In the genomic region with DNA sequence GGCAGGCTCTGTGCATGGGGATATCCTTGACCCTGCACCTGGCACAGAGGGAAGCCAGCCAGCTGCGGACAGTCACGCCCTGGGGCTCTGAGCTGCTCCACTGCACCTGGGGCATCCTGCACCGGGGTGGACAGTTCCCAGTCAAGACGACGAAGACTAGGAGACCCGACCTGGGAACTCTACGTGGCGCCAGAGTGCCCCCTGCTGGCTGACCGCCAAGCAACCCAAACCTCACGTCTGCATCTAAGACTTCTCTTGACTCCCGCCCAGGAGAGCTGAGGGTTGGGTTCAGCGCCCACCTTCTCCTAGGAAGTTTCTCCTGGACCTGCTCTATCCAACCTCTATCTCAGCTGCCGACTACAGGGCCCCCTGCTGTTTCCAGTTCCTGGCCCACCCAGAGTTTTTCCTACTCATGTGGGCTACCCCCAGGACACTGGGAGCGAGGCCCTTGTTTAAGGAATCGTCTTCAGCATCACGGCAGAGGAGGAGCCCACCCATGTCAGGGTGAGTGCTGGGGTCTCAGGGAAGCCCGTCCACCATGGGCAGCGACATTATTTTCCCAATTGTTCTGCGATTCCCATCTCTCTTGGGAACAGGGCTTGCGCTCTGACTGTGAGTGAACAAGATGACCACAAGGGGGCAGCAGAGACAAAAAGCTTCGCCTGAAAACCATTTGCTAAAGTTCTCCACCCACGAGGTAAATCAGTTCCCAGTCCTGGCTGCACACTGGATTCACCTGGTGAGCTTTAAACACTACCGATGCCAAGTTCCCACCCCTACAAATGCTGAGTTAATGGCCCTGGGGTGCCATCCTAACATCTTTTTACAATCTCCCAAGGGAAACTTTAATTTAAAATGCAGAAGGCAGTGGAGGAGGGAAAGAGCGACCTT, we compare ENCODE assay signal across 7 cellular contexts. TPM values are rescaled to one million over a fixed set of nuclear protein-coding genes. Genes with fewer than 3 reads are reported as not detected.
DNase-seq lines count a peak whose midpoint lies in the region; TF ChIP-seq lines count a peak whose summit lies in the region.

No MANE protein-coding gene starts in this region.

- H3K9me3 Mint-ChIP-seq in nephron progenitor cell = no peaks in the 10 kb centered on the region

- H3K9me3 ChIP-seq in Peyer's patch (no peaks in the 10 kb centered on the region), stomach (peaks cover 0 to 4% (median 0%) of the 10 kb centered on the region in 4 donors)

- TF ChIP-seq CTCF in GM13976 (IDR thresholded peaks at IDR 0.05; ENCODE audit: borderline replicate concordance, control extremely low read depth, extremely low read depth, insufficient read depth, missing control alignments) (peak; percentile 77), Peyer's patch (IDR thresholded peaks at IDR 0.05) (peak; percentile 74 to 86 (median 82)), nephron progenitor cell (IDR thresholded peaks at IDR 0.05) (peak; percentile 78), stomach (IDR thresholded peaks at IDR 0.05) (peak in 5 of 7 experiments; percentile 40 to 86 (median 84))

- H3K4me3 ChIP-seq in Jurkat, Clone E6-1 (ENCODE audit: low read length) = no peak overlapping the region
- H3K4me3 ChIP-seq in Peyer's patch (no peak overlapping the region), stomach (no peak overlapping the region)

- TF ChIP-seq POLR2A in Peyer's patch (IDR thresholded peaks at IDR 0.05) (no peak), stomach (IDR thresholded peaks at IDR 0.05) (no peak)

- H3K36me3 ChIP-seq in Peyer's patch (no peaks in the 10 kb centered on the region), stomach (no peaks in the 10 kb centered on the region)

- DNase-seq in GM13976 (ENCODE audit: low spot score) = peak; percentile 86
- peak; percentile 51 for DNase-seq in Jurkat, Clone E6-1 (ENCODE audit: low read depth, low spot score)
- DNase-seq in Peyer's patch = peak; percentile 36 to 86 (median 62)
- peak; percentile 35 for DNase-seq in activated T-helper 1 cell treated with Interleukin-2 at 50 U/mL for 16 hours (ENCODE audit: low read depth)
- DNase-seq in fibroblast of the conjunctiva (ENCODE audit: low read depth) = peak; percentile 31
- DNase-seq in nephron progenitor cell = peak; percentile 85
- peak; percentile 71 for DNase-seq in stomach

- WGBS in stomach, 5 donors = 8 to 11% (median 9%) methylated on average over 16 to 24 of the region's 24 CpGs

- H3K27ac ChIP-seq in Peyer's patch (no peak overlapping the region), stomach (no peak overlapping the region)

- no peaks in the 10 kb centered on the region for H3K27me3 ChIP-seq in Peyer's patch
- peaks cover 0 to 78% (median 18%) of the 10 kb centered on the region in 3 donors for H3K27me3 ChIP-seq in stomach

- H3K4me1 Mint-ChIP-seq in nephron progenitor cell = peaks cover 12% of the 10 kb centered on the region

- TF ChIP-seq EP300 in stomach (IDR thresholded peaks at IDR 0.05) = no peak

- no peaks in the 10 kb centered on the region for H3K36me3 Mint-ChIP-seq in nephron progenitor cell (ENCODE audit: low read depth)

- peak overlapping the region; percentile 64 for H3K4me3 Mint-ChIP-seq in nephron progenitor cell

- H3K4me1 ChIP-seq in Peyer's patch = peaks cover 0 to 10% (median 3%) of the 10 kb centered on the region in 4 donors
- peaks cover 0 to 10% (median 9%) of the 10 kb centered on the region in 4 donors for H3K4me1 ChIP-seq in stomach

- in situ Hi-C loops in GM13976 (cut with MboI; ENCODE audit: low sequenced_read_pairs, unreplicated experiment) = loop anchor here (10.0 kb wide), 1 partner anchor 92 kb away; no protein-coding TSS in a partner anchor

- intact Hi-C loops in stomach (cut with DNase I; ENCODE audit: low total_unique reads) = loop anchor here (5.0 to 10.0 kb wide), 2 partner anchors 90 to 212 kb away; partner anchors contain the start of gene MARVELD3

- no peak overlapping the region for H3K27ac Mint-ChIP-seq in nephron progenitor cell

- peaks cover 60% of the 10 kb centered on the region for H3K27me3 Mint-ChIP-seq in nephron progenitor cell (ENCODE audit: low read depth, poor library complexity)

RNA-seq across cellular contexts. Expression of gene TLE7, which starts 29.3 kb away (rescaled TPM):
- polyA plus RNA-seq in Jurkat, Clone E6-1 (2012; ENCODE audit: insufficient read depth, insufficient read length) = not detected
- not detected for total RNA-seq in Peyer's patch
- not detected for total RNA-seq in stomach
- polyA plus RNA-seq in stomach = not detected

RNA-seq across cellular contexts. Expression of gene ZNF23, which starts 49.5 kb away (rescaled TPM):
- polyA plus RNA-seq in Jurkat, Clone E6-1 (2012; ENCODE audit: insufficient read depth, insufficient read length) = 11.0 TPM
- total RNA-seq in Peyer's patch (10 to 100 TPM in 2 of 4 donors, 1 to 10 TPM in 2; 4.4 to 28.9 (median 9.5) TPM), stomach (10 to 100 TPM in 1 of 5 donors, 1 to 10 TPM in 4; 1.2 to 52.6 (median 3.6) TPM)
- 1 to 10 TPM; 5.3 to 8.6 (median 5.7) TPM for polyA plus RNA-seq in stomach

RNA-seq across cellular contexts. Expression of gene CALB2, which starts 54.0 kb away (rescaled TPM):
- not detected for polyA plus RNA-seq in Jurkat, Clone E6-1 (2012; ENCODE audit: insufficient read depth, insufficient read length)
- 1 to 10 TPM in 3 of 4 donors, not detected in 1; 2.3 to 5.5 (median 3.6) TPM for total RNA-seq in Peyer's patch
- 1 to 10 TPM in 3 of 5 donors, not detected in 2; 1.4 to 2.6 (median 2.0) TPM for total RNA-seq in stomach
- polyA plus RNA-seq in stomach = under 1 TPM; 0.46 to 0.87 (median 0.75) TPM

Comparison
In these comparisons a context has a peak if more than half of its experiments do, and no peak if none do; other contexts are left out.
1. DNase-seq: peak in every context shown above with its lines; median percentile 86 in GM13976; 85 in nephron progenitor cell; 71 in stomach; 62 in Peyer's patch; 51 in Jurkat, Clone E6-1; 35 in activated T-helper 1 cell treated with Interleukin-2 at 50 U/mL for 16 hours; 31 in fibroblast of the conjunctiva.